1 cellular context compared by ENCODE assay signal in the genomic region with DNA sequence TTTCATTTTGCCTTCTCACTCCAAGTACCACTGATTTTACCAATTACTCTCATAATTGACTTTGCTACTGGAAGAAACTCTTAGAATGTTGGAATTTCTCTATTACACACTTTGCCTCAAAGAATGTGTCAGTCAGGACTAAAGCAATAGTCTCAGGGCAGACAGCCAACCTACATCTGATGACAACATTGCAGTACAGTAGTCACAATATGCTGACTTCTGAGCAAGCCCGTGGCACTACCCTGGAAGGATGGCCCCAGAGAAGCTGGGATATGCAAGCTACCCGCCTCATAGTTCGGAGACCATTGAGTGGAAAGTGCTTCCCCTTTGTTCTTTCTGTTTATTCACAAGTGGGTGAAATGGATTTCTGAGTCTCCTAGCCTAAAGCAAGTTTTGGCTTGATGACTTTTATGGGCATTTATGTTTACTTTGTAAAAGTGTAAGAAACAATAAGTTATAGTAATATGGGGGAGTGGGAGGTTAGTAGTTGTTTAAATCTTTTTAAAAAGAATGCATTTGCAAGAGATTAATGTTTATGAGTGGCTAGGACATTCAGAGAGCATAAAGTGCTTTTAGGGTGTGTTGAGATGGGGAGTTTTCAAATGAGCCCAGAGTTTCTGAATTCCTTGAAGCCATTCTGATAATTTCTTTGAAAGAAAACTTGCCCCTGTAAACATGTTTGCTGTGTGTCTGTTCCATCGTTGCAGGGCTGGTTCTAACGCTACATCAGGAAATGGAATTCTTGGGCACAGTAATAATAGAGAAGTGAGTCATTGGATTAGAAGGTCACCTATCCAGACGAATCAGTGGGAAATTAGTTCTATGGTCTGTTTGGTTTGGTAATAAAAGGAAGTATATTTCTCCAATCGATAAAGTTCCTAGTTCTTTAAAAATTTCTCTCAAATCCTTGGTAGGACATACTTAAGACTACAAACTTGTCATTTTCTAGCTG.
TF ChIP-seq lines count a peak whose summit lies in the region.

No MANE protein-coding gene starts in this region.

TF ChIP-seq in GM23338, 12 proteins besides CTCF, POLR2A, EP300 and RAD21 (continued from another document):
- TF ChIP-seq, protein P1, sequence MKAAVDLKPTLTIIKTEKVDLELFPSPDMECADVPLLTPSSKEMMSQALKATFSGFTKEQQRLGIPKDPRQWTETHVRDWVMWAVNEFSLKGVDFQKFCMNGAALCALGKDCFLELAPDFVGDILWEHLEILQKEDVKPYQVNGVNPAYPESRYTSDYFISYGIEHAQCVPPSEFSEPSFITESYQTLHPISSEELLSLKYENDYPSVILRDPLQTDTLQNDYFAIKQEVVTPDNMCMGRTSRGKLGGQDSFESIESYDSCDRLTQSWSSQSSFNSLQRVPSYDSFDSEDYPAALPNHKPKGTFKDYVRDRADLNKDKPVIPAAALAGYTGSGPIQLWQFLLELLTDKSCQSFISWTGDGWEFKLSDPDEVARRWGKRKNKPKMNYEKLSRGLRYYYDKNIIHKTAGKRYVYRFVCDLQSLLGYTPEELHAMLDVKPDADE (IDR thresholded peaks at IDR 0.05), result no peak
- TF ChIP-seq, protein P2, sequence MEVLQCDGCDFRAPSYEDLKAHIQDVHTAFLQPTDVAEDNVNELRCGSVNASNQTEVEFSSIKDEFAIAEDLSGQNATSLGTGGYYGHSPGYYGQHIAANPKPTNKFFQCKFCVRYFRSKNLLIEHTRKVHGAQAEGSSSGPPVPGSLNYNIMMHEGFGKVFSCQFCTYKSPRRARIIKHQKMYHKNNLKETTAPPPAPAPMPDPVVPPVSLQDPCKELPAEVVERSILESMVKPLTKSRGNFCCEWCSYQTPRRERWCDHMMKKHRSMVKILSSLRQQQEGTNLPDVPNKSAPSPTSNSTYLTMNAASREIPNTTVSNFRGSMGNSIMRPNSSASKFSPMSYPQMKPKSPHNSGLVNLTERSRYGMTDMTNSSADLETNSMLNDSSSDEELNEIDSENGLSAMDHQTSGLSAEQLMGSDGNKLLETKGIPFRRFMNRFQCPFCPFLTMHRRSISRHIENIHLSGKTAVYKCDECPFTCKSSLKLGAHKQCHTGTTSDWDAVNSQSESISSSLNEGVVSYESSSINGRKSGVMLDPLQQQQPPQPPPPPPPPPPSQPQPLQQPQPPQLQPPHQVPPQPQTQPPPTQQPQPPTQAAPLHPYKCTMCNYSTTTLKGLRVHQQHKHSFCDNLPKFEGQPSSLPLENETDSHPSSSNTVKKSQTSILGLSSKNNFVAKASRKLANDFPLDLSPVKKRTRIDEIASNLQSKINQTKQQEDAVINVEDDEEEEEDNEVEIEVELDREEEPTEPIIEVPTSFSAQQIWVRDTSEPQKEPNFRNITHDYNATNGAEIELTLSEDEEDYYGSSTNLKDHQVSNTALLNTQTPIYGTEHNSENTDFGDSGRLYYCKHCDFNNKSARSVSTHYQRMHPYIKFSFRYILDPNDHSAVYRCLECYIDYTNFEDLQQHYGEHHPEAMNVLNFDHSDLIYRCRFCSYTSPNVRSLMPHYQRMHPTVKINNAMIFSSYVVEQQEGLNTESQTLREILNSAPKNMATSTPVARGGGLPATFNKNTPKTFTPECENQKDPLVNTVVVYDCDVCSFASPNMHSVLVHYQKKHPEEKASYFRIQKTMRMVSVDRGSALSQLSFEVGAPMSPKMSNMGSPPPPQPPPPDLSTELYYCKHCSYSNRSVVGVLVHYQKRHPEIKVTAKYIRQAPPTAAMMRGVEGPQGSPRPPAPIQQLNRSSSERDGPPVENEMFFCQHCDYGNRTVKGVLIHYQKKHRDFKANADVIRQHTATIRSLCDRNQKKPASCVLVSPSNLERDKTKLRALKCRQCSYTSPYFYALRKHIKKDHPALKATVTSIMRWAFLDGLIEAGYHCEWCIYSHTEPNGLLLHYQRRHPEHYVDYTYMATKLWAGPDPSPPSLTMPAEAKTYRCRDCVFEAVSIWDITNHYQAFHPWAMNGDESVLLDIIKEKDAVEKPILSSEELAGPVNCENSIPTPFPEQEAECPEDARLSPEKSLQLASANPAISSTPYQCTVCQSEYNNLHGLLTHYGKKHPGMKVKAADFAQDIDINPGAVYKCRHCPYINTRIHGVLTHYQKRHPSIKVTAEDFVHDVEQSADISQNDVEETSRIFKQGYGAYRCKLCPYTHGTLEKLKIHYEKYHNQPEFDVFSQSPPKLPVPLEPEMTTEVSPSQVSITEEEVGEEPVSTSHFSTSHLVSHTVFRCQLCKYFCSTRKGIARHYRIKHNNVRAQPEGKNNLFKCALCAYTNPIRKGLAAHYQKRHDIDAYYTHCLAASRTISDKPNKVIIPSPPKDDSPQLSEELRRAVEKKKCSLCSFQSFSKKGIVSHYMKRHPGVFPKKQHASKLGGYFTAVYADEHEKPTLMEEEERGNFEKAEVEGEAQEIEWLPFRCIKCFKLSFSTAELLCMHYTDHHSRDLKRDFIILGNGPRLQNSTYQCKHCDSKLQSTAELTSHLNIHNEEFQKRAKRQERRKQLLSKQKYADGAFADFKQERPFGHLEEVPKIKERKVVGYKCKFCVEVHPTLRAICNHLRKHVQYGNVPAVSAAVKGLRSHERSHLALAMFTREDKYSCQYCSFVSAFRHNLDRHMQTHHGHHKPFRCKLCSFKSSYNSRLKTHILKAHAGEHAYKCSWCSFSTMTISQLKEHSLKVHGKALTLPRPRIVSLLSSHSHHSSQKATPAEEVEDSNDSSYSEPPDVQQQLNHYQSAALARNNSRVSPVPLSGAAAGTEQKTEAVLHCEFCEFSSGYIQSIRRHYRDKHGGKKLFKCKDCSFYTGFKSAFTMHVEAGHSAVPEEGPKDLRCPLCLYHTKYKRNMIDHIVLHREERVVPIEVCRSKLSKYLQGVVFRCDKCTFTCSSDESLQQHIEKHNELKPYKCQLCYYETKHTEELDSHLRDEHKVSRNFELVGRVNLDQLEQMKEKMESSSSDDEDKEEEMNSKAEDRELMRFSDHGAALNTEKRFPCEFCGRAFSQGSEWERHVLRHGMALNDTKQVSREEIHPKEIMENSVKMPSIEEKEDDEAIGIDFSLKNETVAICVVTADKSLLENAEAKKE (CRISPR knock-in tag; IDR thresholded peaks at IDR 0.05), result no peak
- no peak for TF ChIP-seq EZH2phosphoT487 (IDR thresholded peaks at IDR 0.05; ENCODE audit: unreplicated experiment)
- no peak for TF ChIP-seq POLR2AphosphoS5 (IDR thresholded peaks at IDR 0.05; ENCODE audit: low read depth)
TF ChIP-seq in GM23338: peak in this region for 0.
